ENCODE assay signal across 16 cellular contexts in the genomic region with DNA sequence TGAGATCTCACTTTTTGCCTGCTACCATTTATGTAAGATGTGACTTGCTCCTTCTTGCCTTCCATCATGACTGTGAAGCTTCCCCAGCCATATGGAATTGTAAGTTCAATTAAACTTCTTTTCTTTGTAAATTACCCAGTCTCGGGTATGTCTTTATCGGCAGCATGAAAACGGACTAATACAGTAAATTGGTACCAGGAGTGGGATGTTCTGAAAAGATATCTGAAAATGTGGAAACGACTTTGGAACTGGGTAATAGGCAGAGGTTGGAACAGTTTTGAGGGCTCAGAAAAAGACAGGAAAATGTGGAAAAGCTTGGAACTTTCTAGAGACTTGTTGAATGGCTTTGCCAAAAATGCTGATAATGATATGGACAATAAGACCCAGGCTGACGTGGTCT. TPM values are rescaled to one million over a fixed set of nuclear protein-coding genes. Genes with fewer than 3 reads are reported as not detected.
DNase-seq lines count a peak whose midpoint lies in the region; ATAC-seq and TF ChIP-seq lines count a peak whose summit lies in the region.
"Had no signal": no experiment of that assay in that cellular context is flagged by ENCODE, and none has a peak within 500 bp of the region (broad histone marks: within the 10 kb centered on the region; RNA-seq: fewer than 3 reads in every experiment).

No MANE protein-coding gene starts in this region.

- H3K4me1 Mint-ChIP-seq in activated naive CD4-positive, alpha-beta T cell treated with anti-CD3 and anti-CD28 coated beads, Interleukin-2, amount 10 ng/mL, durations not matched to agents 7 days and 5 days = no peaks in the 10 kb centered on the region
- H3K4me1 Mint-ChIP-seq in endothelial cell (ENCODE audit: unreplicated experiment) = no peaks in the 10 kb centered on the region
- no peaks in the 10 kb centered on the region for H3K4me1 Mint-ChIP-seq in stimulated activated naive B cell treated with anti-CD40 and anti-IgM and Interleukin-4, amounts not matched to agents 10 μg/mL and 1 μg/mL and 100 μg/mL, for 72 hours
- H3K4me1 Mint-ChIP-seq: B cell, GM23338, H9 had no signal

- no peak for ATAC-seq in stimulated activated naive B cell treated with anti-CD40 and anti-IgM and Interleukin-4, amounts not matched to agents 10 μg/mL and 1 μg/mL and 100 μg/mL, for 72 hours (replicated peaks)
- ATAC-seq: CD8-positive, alpha-beta T cell; GM23338; HCT116 had no signal

- no peaks in the 10 kb centered on the region for H3K27me3 Mint-ChIP-seq in activated naive CD4-positive, alpha-beta T cell treated with anti-CD3 and anti-CD28 coated beads, Interleukin-2, amount 10 ng/mL, durations not matched to agents 7 days and 5 days
- H3K27me3 Mint-ChIP-seq in endothelial cell (ENCODE audit: unreplicated experiment) = peaks cover 13% of the 10 kb centered on the region
- no peaks in the 10 kb centered on the region for H3K27me3 Mint-ChIP-seq in stimulated activated naive B cell treated with anti-CD40 and anti-IgM and Interleukin-4, amounts not matched to agents 10 μg/mL and 1 μg/mL and 100 μg/mL, for 72 hours
- H3K27me3 Mint-ChIP-seq: B cell; CD4-positive, CD25-positive, alpha-beta regulatory T cell had no signal

- peaks cover 13% of the 10 kb centered on the region for H3K36me3 Mint-ChIP-seq in activated naive CD4-positive, alpha-beta T cell treated with anti-CD3 and anti-CD28 coated beads, Interleukin-2, amount 10 ng/mL, durations not matched to agents 7 days and 5 days
- peaks cover 28% of the 10 kb centered on the region for H3K36me3 Mint-ChIP-seq in endothelial cell (ENCODE audit: low read depth, unreplicated experiment)
- H3K36me3 Mint-ChIP-seq in stimulated activated naive B cell treated with anti-CD40 and anti-IgM and Interleukin-4, amounts not matched to agents 10 μg/mL and 1 μg/mL and 100 μg/mL, for 72 hours = peaks cover 16 to 22% of the 10 kb centered on the region in 2 donors

- peak overlapping the region; percentile 17 for H3K27ac Mint-ChIP-seq in activated naive CD4-positive, alpha-beta T cell treated with anti-CD3 and anti-CD28 coated beads, Interleukin-2, amount 10 ng/mL, durations not matched to agents 7 days and 5 days
- peak overlapping the region; percentile 74 for H3K27ac Mint-ChIP-seq in endothelial cell (ENCODE audit: unreplicated experiment)
- peak overlapping the region; percentile 63 for H3K27ac Mint-ChIP-seq in stimulated activated naive B cell treated with anti-CD40 and anti-IgM and Interleukin-4, amounts not matched to agents 10 μg/mL and 1 μg/mL and 100 μg/mL, for 72 hours
- H3K27ac Mint-ChIP-seq: B cell; CD8-positive, alpha-beta T cell; GM23338; H9; HFFc6 had no signal

- no peak for DNase-seq in activated naive CD4-positive, alpha-beta T cell treated with anti-CD3 and anti-CD28 coated beads, Interleukin-2, amount 10 ng/mL, durations not matched to agents 7 days and 5 days
- DNase-seq in activated naive CD4-positive, alpha-beta T cell treated with Interleukin-2 at 50 U/mL for 16 hours = no peak
- no peak for DNase-seq in endothelial cell (ENCODE audit: low spot score)
- no peak for DNase-seq in stimulated activated naive B cell treated with anti-CD40 and anti-IgM and Interleukin-4, amounts not matched to agents 10 μg/mL and 1 μg/mL and 100 μg/mL, for 72 hours
- no peak for DNase-seq in SK-N-DZ (ENCODE audit: low spot score)
- no peak for DNase-seq in NCI-H2196 (lab: John Stamatoyannopoulos, UW; ENCODE audit: unreplicated experiment)
- DNase-seq: Caco-2; CD4-positive, CD25-positive, alpha-beta regulatory T cell; CD8-positive, alpha-beta T cell; DMS153; DND-41; H9; HFFc6 had no signal

- CTCF ChIA-PET in activated naive CD4-positive, alpha-beta T cell treated with anti-CD3 and anti-CD28 coated beads, Interleukin-2, amount 10 ng/mL, durations not matched to agents 7 days and 5 days (lab: Charles Lee) = no interaction called here

- no peak overlapping the region for H3K4me3 Mint-ChIP-seq in activated naive CD4-positive, alpha-beta T cell treated with anti-CD3 and anti-CD28 coated beads, Interleukin-2, amount 10 ng/mL, durations not matched to agents 7 days and 5 days
- H3K4me3 Mint-ChIP-seq in endothelial cell (ENCODE audit: unreplicated experiment) = peak overlapping the region; percentile 49
- H3K4me3 Mint-ChIP-seq in stimulated activated naive B cell treated with anti-CD40 and anti-IgM and Interleukin-4, amounts not matched to agents 10 μg/mL and 1 μg/mL and 100 μg/mL, for 72 hours = no peak overlapping the region
- H3K4me3 Mint-ChIP-seq: B cell; CD4-positive, CD25-positive, alpha-beta regulatory T cell; CD8-positive, alpha-beta T cell; GM23338; H9; HFFc6 had no signal

- no peak for TF ChIP-seq CTCF in endothelial cell (IDR thresholded peaks at IDR 0.05; ENCODE audit: unreplicated experiment)

- peaks cover 15% of the 10 kb centered on the region for H3K9me3 Mint-ChIP-seq in activated naive CD4-positive, alpha-beta T cell treated with anti-CD3 and anti-CD28 coated beads, Interleukin-2, amount 10 ng/mL, durations not matched to agents 7 days and 5 days
- peaks cover 5% of the 10 kb centered on the region for H3K9me3 Mint-ChIP-seq in endothelial cell (ENCODE audit: unreplicated experiment)
- H3K9me3 Mint-ChIP-seq in stimulated activated naive B cell treated with anti-CD40 and anti-IgM and Interleukin-4, amounts not matched to agents 10 μg/mL and 1 μg/mL and 100 μg/mL, for 72 hours = peaks cover 6 to 12% of the 10 kb centered on the region in 2 donors

RNA-seq across cellular contexts. Expression of gene GARIN1A, which starts 10.6 kb away (rescaled TPM):
- 4.3 TPM for total RNA-seq in endothelial cell (ENCODE audit: unreplicated experiment)
- polyA plus RNA-seq in SK-N-DZ (2014; cell fraction: cytosol; rRNA removed) = 0.01 and 0.02 TPM in 2 replicates
- 0.02 and 0.08 TPM in 2 replicates for polyA plus RNA-seq in SK-N-DZ (2014; cell fraction: nucleus; rRNA removed)
- total RNA-seq: GM23338 had no signal

Comparison
In these comparisons a context has a peak if more than half of its experiments do, and no peak if none do; other contexts are left out.
1. H3K27ac Mint-ChIP-seq: peak in every context shown above with its lines; median percentile 74 in endothelial cell; 63 in stimulated activated naive B cell treated with anti-CD40 and anti-IgM and Interleukin-4, amounts not matched to agents 10 μg/mL and 1 μg/mL and 100 μg/mL, for 72 hours; 17 in activated naive CD4-positive, alpha-beta T cell treated with anti-CD3 and anti-CD28 coated beads, Interleukin-2, amount 10 ng/mL, durations not matched to agents 7 days and 5 days.